In genomic region chr6:28446818-28447511, GRCh38 we compare ENCODE assay signal across 8 cellular contexts. TPM values are rescaled to one million over a fixed set of nuclear protein-coding genes. Genes with fewer than 3 reads are reported as not detected.
DNase-seq lines count a peak whose midpoint lies in the region; ATAC-seq, FAIRE-seq and TF ChIP-seq lines count a peak whose summit lies in the region.

No MANE protein-coding gene starts in this region.

- H4K5ac ChIP-seq in H1 (ENCODE audit: insufficient read length, low read depth, low read length), result peak overlapping the region; percentile 96

- H3K79me2 ChIP-seq in H1 (ENCODE audit: control insufficient read depth in 1 of 2, insufficient read depth in 2 of 2, low read length in 2 of 2) (peaks cover 0 to 5% of the 10 kb centered on the region in 2 experiments; a peak in 1 of 4 replicates), osteoblast (ENCODE audit: insufficient read depth, low read length) (peaks cover 6% of the 10 kb centered on the region)

- H2BK5ac ChIP-seq in H1 (ENCODE audit: low read depth, low read length), result peak overlapping the region; percentile 53; the same call in 1 of the 2 replicates

- no peaks in the 10 kb centered on the region for H3K36me3 ChIP-seq in H1 (ENCODE audit: control insufficient read depth in 2 of 4, insufficient read depth in 4 of 4, low read length in 3 of 4)
- no peaks in the 10 kb centered on the region for H3K36me3 ChIP-seq in osteoblast (ENCODE audit: insufficient read depth, low read length)
- no peaks in the 10 kb centered on the region for H3K36me3 ChIP-seq in prostate gland

- ATAC-seq in GM21786 (IDR thresholded peaks at IDR 0.05; ENCODE audit: unreplicated experiment), result no peak
- no peak for ATAC-seq in GM21723 (IDR thresholded peaks at IDR 0.05; ENCODE audit: unreplicated experiment)

- FAIRE-seq in H1 (lab: Jason Lieb, UNC), result no peak

- H3K4me1 ChIP-seq in H1 (replicated peaks in 1 of 4; ENCODE audit: control insufficient read depth in 3 of 4, insufficient read depth in 4 of 4, low read length in 3 of 4), result no peaks in the 10 kb centered on the region
- H3K4me1 ChIP-seq in osteoblast (ENCODE audit: insufficient read depth, low read length), result peaks cover 5% of the 10 kb centered on the region
- peaks cover 3% of the 10 kb centered on the region for H3K4me1 ChIP-seq in prostate gland (replicated peaks)

- no peak overlapping the region for H2BK15ac ChIP-seq in H1 (ENCODE audit: low read length)

- no peak for TF ChIP-seq EP300 in H1 (IDR thresholded peaks at IDR 0.05; ENCODE audit: borderline replicate concordance in 1 of 2, low read depth in 2 of 2, low read length in 2 of 2)

- CTCF ChIA-PET in H1 (lab: Charles Lee; ENCODE audit: partially characterized antibody), result interaction anchor here (1.0 kb wide), 1 partner anchor 29 kb away, joined by 3 read pairs; no protein-coding TSS in a partner anchor

- no peak overlapping the region for H2AK5ac ChIP-seq in H1 (ENCODE audit: low read depth, low read length)

- peak overlapping the region; percentile 59 for H3K56ac ChIP-seq in H1 (replicated peaks; ENCODE audit: insufficient read length, low read depth, low read length)

- TF ChIP-seq RAD21 in H1 (IDR thresholded peaks at IDR 0.05 in 1 of 2, conservative IDR thresholded peaks at IDR 0.05 in 1 of 2; ENCODE audit: low read depth in 2 of 2, low read length in 2 of 2), result no peak

- H3K23ac ChIP-seq in H1 (ENCODE audit: insufficient read length), result no peak overlapping the region

- no peaks in the 10 kb centered on the region for H4K20me1 ChIP-seq in H1 (replicated peaks in 1 of 2; ENCODE audit: control insufficient read depth in 1 of 2, insufficient read depth in 2 of 2, low read length in 2 of 2)
- no peaks in the 10 kb centered on the region for H4K20me1 ChIP-seq in osteoblast (ENCODE audit: insufficient read depth, low read length)

- DNase-seq in EL (peak; percentile 16), NCI-H2227 (lab: John Stamatoyannopoulos, UW; ENCODE audit: unreplicated experiment) (peak; percentile 57), H1 (ENCODE audit: low read depth in 1 of 2, low spot score in 2 of 2) (peak in 1 of 2 experiments; percentile 69), osteoblast (ENCODE audit: insufficient read length, low spot score, missing footprints) (peak; percentile 36), pons (ENCODE audit: low spot score) (no peak), prostate gland (ENCODE audit: low spot score) (no peak)

- H3K27ac ChIP-seq in H1 (ENCODE audit: low read depth, low read length), result peak overlapping the region; percentile 36; the same call in 1 of the 2 replicates
- no peak overlapping the region for H3K27ac ChIP-seq in osteoblast (ENCODE audit: low read depth, low read length)
- H3K27ac ChIP-seq in prostate gland, result no peak overlapping the region

- H3K23me2 ChIP-seq in H1 (ENCODE audit: low read depth, low read length), result peaks cover 3% of the 10 kb centered on the region

- 0 out of 2 replicates have a peak overlapping the region, but pooled peaks have one; percentile 19 for H2BK12ac ChIP-seq in H1 (ENCODE audit: low read depth, low read length)

- peak overlapping the region; percentile 88; the same call in 1 of the 2 replicates for H4K8ac ChIP-seq in H1 (ENCODE audit: extremely low read depth, insufficient read depth, low read length)

- POLR2A ChIA-PET in H1 (lab: Charles Lee; ENCODE audit: partially characterized antibody), result interaction anchor here (0.8 to 2.0 kb wide), 4 partner anchors 8 to 305 kb away, joined by 3 to 6 read pairs (median 4); partner anchors contain the start of gene ZKSCAN8

- no peaks in the 10 kb centered on the region for H3K79me1 ChIP-seq in H1 (ENCODE audit: low read depth, low read length)

- peak overlapping the region; percentile 99 for H3K4ac ChIP-seq in H1 (replicated peaks; ENCODE audit: insufficient read length, low read depth, low read length)

- H3K9ac ChIP-seq in H1 (replicated peaks in 1 of 4; ENCODE audit: extremely low read depth in 1 of 4, low read depth in 3 of 4, low read length in 3 of 4), result peak overlapping the region in 3 of 4 experiments; percentile 49 to 62 (median 53); a peak in 4 of 7 replicates

- H3K4me3 ChIP-seq in H1 (ENCODE audit: extremely low read depth in 1 of 4, insufficient read depth in 2 of 4, low read depth in 3 of 4, low read length in 4 of 4) (peak overlapping the region; percentile 68 to 79 (median 74)), osteoblast (ENCODE audit: insufficient read depth, low read length) (peak overlapping the region; percentile 70), prostate gland (no peak overlapping the region)

- no peak for TF ChIP-seq CTCF in H1 (IDR thresholded peaks at IDR 0.05; ENCODE audit: control extremely low read depth in 1 of 3, insufficient read depth in 1 of 3, low read depth in 1 of 3, low read length in 3 of 3)
- no peak for TF ChIP-seq CTCF in osteoblast (IDR thresholded peaks at IDR 0.05; ENCODE audit: extremely low read depth, low read depth, low read length)
- TF ChIP-seq CTCF in prostate gland (IDR thresholded peaks at IDR 0.05), result no peak

- peak overlapping the region; percentile 97 for H4K91ac ChIP-seq in H1 (replicated peaks; ENCODE audit: insufficient read length, low read length)

- H3K14ac ChIP-seq in H1 (ENCODE audit: insufficient read length), result no peak overlapping the region

- 0 out of 4 replicates have a peak, but pooled peaks cover 0 to 5% of the 10 kb centered on the region in 2 experiments for H3K9me3 ChIP-seq in H1 (ENCODE audit: insufficient read depth in 2 of 2, low read depth in 1 of 2, low read length in 1 of 2)
- no peaks in the 10 kb centered on the region for H3K9me3 ChIP-seq in osteoblast (ENCODE audit: low read depth, low read length)
- no peaks in the 10 kb centered on the region for H3K9me3 ChIP-seq in prostate gland

- H3K18ac ChIP-seq in H1 (ENCODE audit: extremely low read depth, low read length), result peak overlapping the region; percentile 91

- peak in 1 of 2 experiments; percentile 52; a peak in 1 of 3 replicates for TF ChIP-seq POLR2A in H1 (IDR thresholded peaks at IDR 0.05; ENCODE audit: control extremely low read depth in 1 of 2, low read depth in 2 of 2, low read length in 2 of 2)
- TF ChIP-seq POLR2A in prostate gland (IDR thresholded peaks at IDR 0.05), result no peak

- intact Hi-C loops in prostate gland (cut with DNase I), result no loop called here

- H3K4me2 ChIP-seq in H1 (ENCODE audit: insufficient read depth in 1 of 2, low read depth in 2 of 2, low read length in 2 of 2) (peak overlapping the region; percentile 72 to 86), osteoblast (ENCODE audit: insufficient read depth, low read length) (peak overlapping the region; percentile 75)

- WGBS in H1 (ENCODE audit: extremely low coverage in 1 of 2, insufficient coverage in 1 of 2, insufficient read length in 1 of 2, insufficient replicate concordance in 2 of 2, low coverage in 1 of 2, low lambda C conversion rate in 2 of 2, missing lambda C conversion rate in 1 of 2), 2 experiments, result 3% methylated on average over 36 of the region's 36 CpGs; no CpG with 5 or more reads in 1 of the 2 experiments
- 3% methylated on average over 34 of the region's 36 CpGs for whole genome bisulfite sequencing in prostate gland

- H2BK20ac ChIP-seq in H1 (ENCODE audit: low read length), result no peak overlapping the region

- H3K27me3 ChIP-seq in H1 (replicated peaks in 1 of 4; ENCODE audit: control insufficient read depth in 3 of 4, extremely low read depth in 1 of 4, insufficient read depth in 3 of 4, low read length in 3 of 4) (no peaks in the 10 kb centered on the region), osteoblast (ENCODE audit: insufficient read depth, low read length) (no peaks in the 10 kb centered on the region), prostate gland (replicated peaks; ENCODE audit: insufficient read depth) (no peaks in the 10 kb centered on the region)

- peak overlapping the region; percentile 78 for H2BK120ac ChIP-seq in H1 (replicated peaks; ENCODE audit: low read depth, low read length)

- peak overlapping the region; percentile 88 for H2AFZ ChIP-seq in H1 (ENCODE audit: low read length)
- peak overlapping the region; percentile 88 for H2AFZ ChIP-seq in osteoblast (ENCODE audit: low read length)

TF ChIP-seq in H1, 55 proteins besides CTCF, POLR2A, EP300 and RAD21 (continues in another document):
- TF ChIP-seq EGR1 (IDR thresholded peaks at IDR 0.05; ENCODE audit: borderline replicate concordance, low read depth, low read length), result 0 out of 2 replicates have a peak, but pooled peaks have one; percentile 27
- no peak for TF ChIP-seq TEAD4 (IDR thresholded peaks at IDR 0.05; ENCODE audit: low read depth, low read length)
- TF ChIP-seq CTBP2 (IDR thresholded peaks at IDR 0.05; ENCODE audit: borderline replicate concordance, insufficient read depth, insufficient read length, low read length), result no peak
- TF ChIP-seq GABPA (IDR thresholded peaks at IDR 0.05; ENCODE audit: borderline replicate concordance, insufficient read depth, low read length), result no peak
- TF ChIP-seq SAP30 (IDR thresholded peaks at IDR 0.05; ENCODE audit: insufficient read depth, insufficient replicate concordance, low read length), result no peak
- peak; percentile 52; the same call in 1 of the 2 replicates for TF ChIP-seq PHF8 (conservative IDR thresholded peaks at IDR 0.05; ENCODE audit: low read depth, low read length)
- 0 out of 2 replicates have a peak, but pooled peaks have one; percentile 47 for TF ChIP-seq RBBP5 (IDR thresholded peaks at IDR 0.05; ENCODE audit: borderline replicate concordance, low read depth, low read length)

RNA-seq across cellular contexts. Expression of gene ZSCAN23, which starts 3.7 kb away (rescaled TPM):
- 4.2 and 5.3 TPM in 2 replicates for total RNA-seq in H1 (2021; fragmentation: NEBNext Ultra II Directional; extraction: Animal tissue kit (Norgen Biotek cat#: 25700))
- 0.61 and 0.74 TPM in 2 replicates for polyA plus RNA-seq in H1 (2011; rRNA removed)
- 2.3 TPM for polyA plus RNA-seq in H1 (2011; cell fraction: cytosol; rRNA removed)
- polyA plus RNA-seq in H1 (2011; cell fraction: nucleus; rRNA removed), result 3.8 TPM
- polyA plus RNA-seq in H1 (2012, experiment 1 of 2), result 2.7 to 3.8 TPM (median 3.2 TPM) in 4 replicates
- polyA plus RNA-seq in H1 (2012, experiment 2 of 2), result 0.17 TPM
- 1.8 TPM for polyA plus RNA-seq in H1 (2013, experiment 1 of 2)
- 1.1 TPM for polyA plus RNA-seq in H1 (2013, experiment 2 of 2)
- 11.3 and 11.8 TPM in 2 replicates for polyA minus RNA-seq in H1 (2011; rRNA and poly(A)+ RNA removed)
- polyA minus RNA-seq in H1 (2011; cell fraction: cytosol; rRNA and poly(A)+ RNA removed), result 5.5 TPM
- polyA minus RNA-seq in H1 (2011; cell fraction: nucleus; rRNA and poly(A)+ RNA removed), result 9.7 TPM
- total RNA-seq in osteoblast, result 6.9 and 7.4 TPM in 2 replicates
- total RNA-seq in prostate gland, result 1 to 10 TPM; 5.3 to 5.7 TPM

RNA-seq across cellular contexts. Expression of gene ZSCAN12, which starts 47.4 kb away (rescaled TPM):
- total RNA-seq in H1 (2021; fragmentation: NEBNext Ultra II Directional; extraction: Animal tissue kit (Norgen Biotek cat#: 25700)), result 8.6 and 9.6 TPM in 2 replicates
- polyA plus RNA-seq in H1 (2011; rRNA removed), result 2.0 and 2.2 TPM in 2 replicates
- 3.3 TPM for polyA plus RNA-seq in H1 (2011; cell fraction: cytosol; rRNA removed)
- 3.3 TPM for polyA plus RNA-seq in H1 (2011; cell fraction: nucleus; rRNA removed)
- polyA plus RNA-seq in H1 (2012, experiment 1 of 2), result 3.3 to 5.7 TPM (median 4.3 TPM) in 4 replicates
- 0.43 TPM for polyA plus RNA-seq in H1 (2012, experiment 2 of 2)
- polyA plus RNA-seq in H1 (2013, experiment 1 of 2), result 4.2 TPM
- polyA plus RNA-seq in H1 (2013, experiment 2 of 2), result 4.2 TPM
- 8.4 and 12.5 TPM in 2 replicates for polyA minus RNA-seq in H1 (2011; rRNA and poly(A)+ RNA removed)
- polyA minus RNA-seq in H1 (2011; cell fraction: cytosol; rRNA and poly(A)+ RNA removed), result 5.0 TPM
- polyA minus RNA-seq in H1 (2011; cell fraction: nucleus; rRNA and poly(A)+ RNA removed), result 14.5 TPM
- total RNA-seq in osteoblast (8.3 and 10.1 TPM in 2 replicates), prostate gland (10 to 100 TPM in 1 of 2 donors, 1 to 10 TPM in 1; 5.9 to 10.2 TPM)

Comparison
In these comparisons a context has a peak if more than half of its experiments do, and no peak if none do; other contexts are left out.
1. DNase-seq: peak in EL (single experiment), NCI-H2227 (single experiment) and osteoblast (single experiment); none in pons (single experiment) and prostate gland (single experiment).
2. H3K4me3 ChIP-seq: peak in H1 (4 of 4) and osteoblast (single experiment); none in prostate gland (0 of 2).